In genomic region chr1:32337855-32338636, GRCh38 we compare ENCODE assay signal across 8 cellular contexts. TPM values are rescaled to one million over a fixed set of nuclear protein-coding genes. Genes with fewer than 3 reads are reported as not detected.
DNase-seq lines count a peak whose midpoint lies in the region; ATAC-seq, FAIRE-seq and TF ChIP-seq lines count a peak whose summit lies in the region.

No MANE protein-coding gene starts in this region.

- H3K27ac ChIP-seq in dorsolateral prefrontal cortex = peak overlapping the region; percentile 85 to 100 (median 97)

- FAIRE-seq in GM12891 (lab: Jason Lieb, UNC) = peak; percentile 83

- H3K4me3 ChIP-seq in NT2/D1 (ENCODE audit: insufficient read length, low read depth) = no peak overlapping the region
- peak overlapping the region in 52 of 59 donors; percentile 0 to 77 (median 43) for H3K4me3 ChIP-seq in dorsolateral prefrontal cortex
- H3K4me3 ChIP-seq in MG63 = no peak overlapping the region

- H3K27me3 ChIP-seq in NT2/D1 (ENCODE audit: insufficient read depth, insufficient read length) (peaks cover 10% of the 10 kb centered on the region), dorsolateral prefrontal cortex (no peaks in the 10 kb centered on the region), MG63 (no peaks in the 10 kb centered on the region)

- no peaks in the 10 kb centered on the region for H3K9me3 ChIP-seq in NT2/D1 (ENCODE audit: insufficient read depth, low read length)
- no peaks in the 10 kb centered on the region for H3K9me3 ChIP-seq in MG63

- peaks cover 34% of the 10 kb centered on the region for H3K4me1 ChIP-seq in NT2/D1 (ENCODE audit: insufficient read depth, insufficient read length)

- no peak for TF ChIP-seq POLR2A in GM12891 (IDR thresholded peaks at IDR 0.05; ENCODE audit: low read depth, low read length)

- no peak for DNase-seq in GM12891 (ENCODE audit: insufficient read length, low spot score)
- DNase-seq in NT2/D1 (ENCODE audit: low read depth, low spot score) = no peak
- peak in 9 of 10 donors; percentile 75 to 91 (median 88) for DNase-seq in dorsolateral prefrontal cortex
- peak; percentile 81 for DNase-seq in occipital lobe (lab: John Stamatoyannopoulos, UW)
- no peak for DNase-seq in NCI-H2227 treated with DMSO at 0.1 percent for 48 hours (lab: John Stamatoyannopoulos, UW)
- DNase-seq in MG63 = no peak
- DNase-seq in Kasumi-1 (lab: John Stamatoyannopoulos, UW) = no peak

- peak overlapping the region; percentile 45 for H3K9ac ChIP-seq in NT2/D1 (ENCODE audit: insufficient read length, low read depth)

- H3K36me3 ChIP-seq in NT2/D1 (ENCODE audit: insufficient read depth, insufficient read length, low read length) = peaks cover 23% of the 10 kb centered on the region
- peaks cover 19% of the 10 kb centered on the region for H3K36me3 ChIP-seq in MG63

- TF ChIP-seq CTCF in dorsolateral prefrontal cortex (IDR thresholded peaks at IDR 0.05 in 54 of 56, conservative IDR thresholded peaks at IDR 0.05 in 2 of 56; ENCODE audit: low read depth in 1 of 56, partially characterized antibody in 56 of 56) = peak in 9 of 56 donors; percentile 3 to 25 (median 9)

- no peak for ATAC-seq in HG03439 (IDR thresholded peaks at IDR 0.05; ENCODE audit: unreplicated experiment)

- intact Hi-C loops in dorsolateral prefrontal cortex (cut with DNase I) = loop anchor here (1.0 to 5.0 kb wide), 6 partner anchors 13 to 734 kb away; partner anchors contain the start of genes BSDC1 (in 1 of the 2) and HDAC1 (in 1 of the 2)

TF ChIP-seq in GM12891, 5 proteins besides CTCF, POLR2A, EP300 and RAD21:
- TF ChIP-seq POLR2AphosphoS5 (IDR thresholded peaks at IDR 0.05; ENCODE audit: low read depth, low read length) = no peak
- TF ChIP-seq SPI1 (IDR thresholded peaks at IDR 0.05; ENCODE audit: low read depth, low read length) = 0 out of 2 replicates have a peak, but pooled peaks have one; percentile 12
- no peak for TF ChIP-seq TAF1 (IDR thresholded peaks at IDR 0.05; ENCODE audit: low read depth, low read length)

RNA-seq across cellular contexts. Expression of gene MARCKSL1, which starts 2.0 kb away (rescaled TPM):
- polyA plus RNA-seq in GM12891 (2012; ENCODE audit: low read depth, missing spikeins) = 159 TPM
- total RNA-seq in dorsolateral prefrontal cortex (100 to 1,000 TPM in 117 of 120 experiments, 10 to 100 TPM in 3; 90.1 to 633 (median 196) TPM), occipital lobe (356 TPM)
- 12.6 and 19.1 TPM in 2 replicates for total RNA-seq in MG63 (2014; rRNA removed; shearing (Covaris generic); ENCODE audit: low replicate concordance)

RNA-seq across cellular contexts. Expression of gene FAM229A, which starts 24.2 kb away (rescaled TPM):
- 2.1 TPM for polyA plus RNA-seq in GM12891 (2012; ENCODE audit: low read depth, missing spikeins)
- 10 to 100 TPM in 59 of 120 experiments, 1 to 10 TPM in 61; 4.0 to 24.0 (median 9.9) TPM for total RNA-seq in dorsolateral prefrontal cortex
- 1.6 TPM for total RNA-seq in occipital lobe
- total RNA-seq in MG63 (2014; rRNA removed; shearing (Covaris generic); ENCODE audit: low replicate concordance) = 0.10 TPM in 1 of 2 replicates, not detected in the other

RNA-seq across cellular contexts. Expression of gene TSSK3, which starts 24.3 kb away (rescaled TPM):
- 0.77 TPM for polyA plus RNA-seq in GM12891 (2012; ENCODE audit: low read depth, missing spikeins)
- total RNA-seq in dorsolateral prefrontal cortex (10 to 100 TPM in 8 of 120 experiments, 1 to 10 TPM in 111, not detected in 1; 1.2 to 16.0 (median 5.1) TPM), occipital lobe (not detected)
- not detected in 2 replicates for total RNA-seq in MG63 (2014; rRNA removed; shearing (Covaris generic); ENCODE audit: low replicate concordance)

RNA-seq across cellular contexts. Expression of gene HDAC1, which starts 46.2 kb away (rescaled TPM):
- polyA plus RNA-seq in GM12891 (2012; ENCODE audit: low read depth, missing spikeins) = 193 TPM
- total RNA-seq in dorsolateral prefrontal cortex (10 to 100 TPM; 16.3 to 56.0 (median 29.8) TPM), occipital lobe (19.8 TPM)
- 88.0 and 98.3 TPM in 2 replicates for total RNA-seq in MG63 (2014; rRNA removed; shearing (Covaris generic); ENCODE audit: low replicate concordance)

RNA-seq across cellular contexts. Expression of gene BSDC1, which starts 56.2 kb away (rescaled TPM):
- 14.9 TPM for polyA plus RNA-seq in GM12891 (2012; ENCODE audit: low read depth, missing spikeins)
- 100 to 1,000 TPM in 79 of 120 experiments, 10 to 100 TPM in 41; 87.5 to 123 (median 103) TPM for total RNA-seq in dorsolateral prefrontal cortex
- 60.7 TPM for total RNA-seq in occipital lobe
- 35.8 and 52.2 TPM in 2 replicates for total RNA-seq in MG63 (2014; rRNA removed; shearing (Covaris generic); ENCODE audit: low replicate concordance)

Comparison
In these comparisons a context has a peak if more than half of its experiments do, and no peak if none do; other contexts are left out.
1. DNase-seq: peak in dorsolateral prefrontal cortex (9 of 10) and occipital lobe (single experiment); none in GM12891 (single experiment), NT2/D1 (single experiment), NCI-H2227 treated with DMSO at 0.1 percent for 48 hours (single experiment), MG63 (single experiment) and Kasumi-1 (0 of 2).
2. H3K4me3 ChIP-seq: peak in dorsolateral prefrontal cortex (52 of 59); none in NT2/D1 (single experiment) and MG63 (single experiment).